1 cellular context compared by ENCODE assay signal in genomic region chr3:143242101-143242500, GRCh38.
TF ChIP-seq lines count a peak whose summit lies in the region.

No MANE protein-coding gene starts in this region.

TF ChIP-seq in IMR-90, 13 proteins besides CTCF, POLR2A, EP300 and RAD21:
- TF ChIP-seq CHD1 (IDR thresholded peaks at IDR 0.05; ENCODE audit: low read depth, low read length) = no peak
- TF ChIP-seq MXI1 (IDR thresholded peaks at IDR 0.05; ENCODE audit: borderline replicate concordance, low read depth, low read length) = no peak
- no peak for TF ChIP-seq USF2 (IDR thresholded peaks at IDR 0.05; ENCODE audit: low read depth, low read length)
- no peak for TF ChIP-seq FOS (IDR thresholded peaks at IDR 0.05; ENCODE audit: low read depth, low read length)
- no peak for TF ChIP-seq NFE2L2 (IDR thresholded peaks at IDR 0.05; ENCODE audit: low read depth, low read length)
- TF ChIP-seq CEBPB (IDR thresholded peaks at IDR 0.05; ENCODE audit: low read depth, low read length) = no peak
- TF ChIP-seq BHLHE40 (IDR thresholded peaks at IDR 0.05; ENCODE audit: low read depth, low read length) = no peak
- no peak for TF ChIP-seq RFX5 (IDR thresholded peaks at IDR 0.05; ENCODE audit: low read depth, low read length)
- no peak for TF ChIP-seq MAFK (IDR thresholded peaks at IDR 0.05; ENCODE audit: low read depth, low read length)
- no peak for TF ChIP-seq RCOR1 (IDR thresholded peaks at IDR 0.05; ENCODE audit: insufficient replicate concordance, low read length)
- TF ChIP-seq ELK1 (IDR thresholded peaks at IDR 0.05; ENCODE audit: borderline replicate concordance, low read depth, low read length) = no peak
- TF ChIP-seq MAZ (IDR thresholded peaks at IDR 0.05; ENCODE audit: borderline replicate concordance, low read depth, low read length) = no peak
- no peak for TF ChIP-seq SMC3 (IDR thresholded peaks at IDR 0.05; ENCODE audit: low read depth, low read length)
